ENCODE assay signal across 1 cellular context in genomic region chr15:66409565-66410108, GRCh38.
TF ChIP-seq lines count a peak whose summit lies in the region.

No MANE protein-coding gene starts in this region.

TF ChIP-seq in WTC11, 78 proteins besides CTCF, POLR2A, EP300 and RAD21 (continued from another document):
- no peak for TF ChIP-seq HMGXB4 (CRISPR knock-in tag; IDR thresholded peaks at IDR 0.05)
- TF ChIP-seq FOXP4 (CRISPR knock-in tag; IDR thresholded peaks at IDR 0.05), result no peak
- TF ChIP-seq TCF7 (CRISPR knock-in tag; IDR thresholded peaks at IDR 0.05; ENCODE audit: low read depth), result no peak
- no peak for TF ChIP-seq ETV6 (CRISPR knock-in tag; IDR thresholded peaks at IDR 0.05)
- no peak for TF ChIP-seq PRDM15 (CRISPR knock-in tag; IDR thresholded peaks at IDR 0.05)
- TF ChIP-seq ATF1 (CRISPR knock-in tag; IDR thresholded peaks at IDR 0.05), result no peak
- TF ChIP-seq NFYB (CRISPR knock-in tag; conservative IDR thresholded peaks at IDR 0.05; ENCODE audit: low read depth), result no peak
- TF ChIP-seq GABPB1 (CRISPR knock-in tag; IDR thresholded peaks at IDR 0.05), result no peak
- TF ChIP-seq ATF6 (CRISPR knock-in tag; IDR thresholded peaks at IDR 0.05), result no peak
- no peak for TF ChIP-seq AR (CRISPR knock-in tag; IDR thresholded peaks at IDR 0.05)
- no peak for TF ChIP-seq ZNF138 (CRISPR knock-in tag; conservative IDR thresholded peaks at IDR 0.05)
- no peak for TF ChIP-seq ZNF532 (CRISPR knock-in tag; IDR thresholded peaks at IDR 0.05; ENCODE audit: borderline replicate concordance)
- TF ChIP-seq FOXP1 (CRISPR knock-in tag; IDR thresholded peaks at IDR 0.05; ENCODE audit: borderline replicate concordance), result no peak
- no peak for TF ChIP-seq TEAD4 (CRISPR knock-in tag; IDR thresholded peaks at IDR 0.05)
- no peak for TF ChIP-seq IRF1 (CRISPR knock-in tag; IDR thresholded peaks at IDR 0.05)
- TF ChIP-seq E2F1 (CRISPR knock-in tag; IDR thresholded peaks at IDR 0.05), result no peak
